In the genomic region with DNA sequence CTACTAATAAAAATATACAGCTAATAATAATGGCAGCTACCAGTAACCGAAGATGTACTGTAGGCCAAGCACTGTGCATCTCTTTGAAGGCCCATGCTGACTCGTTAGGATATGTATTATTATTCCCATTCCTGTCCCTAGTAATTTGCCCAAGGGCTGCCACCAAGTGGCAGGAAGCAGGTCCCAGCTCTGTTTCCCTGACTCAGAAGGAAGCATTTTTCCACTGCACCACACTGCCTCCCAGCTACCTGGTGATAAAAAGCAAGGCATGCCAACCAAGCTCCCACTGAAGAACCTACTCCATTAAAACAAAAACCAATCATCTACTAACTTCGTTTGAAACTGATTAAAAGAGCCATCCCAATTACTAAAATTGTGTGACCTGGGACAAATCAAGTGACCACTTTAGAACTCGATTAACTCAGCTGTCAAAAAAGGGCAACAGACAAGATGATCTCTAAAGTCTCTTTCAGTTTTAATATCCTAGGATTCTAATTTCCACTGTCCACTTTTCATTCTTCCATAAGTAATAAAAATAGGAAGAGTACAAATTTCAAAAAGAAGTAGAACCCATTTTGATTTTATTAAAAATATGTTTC, we compare ENCODE assay signal across 8 cellular contexts. TPM values are rescaled to one million over a fixed set of nuclear protein-coding genes. Genes with fewer than 3 reads are reported as not detected.
DNase-seq lines count a peak whose midpoint lies in the region; ATAC-seq and TF ChIP-seq lines count a peak whose summit lies in the region.

No MANE protein-coding gene starts in this region.

- H3K9ac ChIP-seq in liver (ENCODE audit: low read depth in 1 of 2, low read length in 2 of 2), result no peak overlapping the region

- no peaks in the 10 kb centered on the region for H3K4me1 Mint-ChIP-seq in activated T-cell treated with anti-CD3 and anti-CD28 coated beads, Interleukin-2, amount 50 U/mL, for 72 hours (ENCODE audit: low read depth)

- no peak for ATAC-seq in activated T-cell treated with anti-CD3 and anti-CD28 coated beads, Interleukin-2, amount 50 U/mL, for 72 hours (replicated peaks in 1 of 2)
- no peak for ATAC-seq in HG03460 (IDR thresholded peaks at IDR 0.05; ENCODE audit: unreplicated experiment)

- TF ChIP-seq CTCF in AG09319 (IDR thresholded peaks at IDR 0.05; ENCODE audit: low read depth, low read length), result peak; percentile 63
- TF ChIP-seq CTCF in liver (IDR thresholded peaks at IDR 0.05; ENCODE audit: low read depth, low read length, missing input control), result peak; percentile 75

- POLR2A ChIA-PET in HEK293T (lab: Yijun Ruan, JAX), result no interaction called here

- WGBS in liver, result 37% methylated on average over 4 of the region's 4 CpGs

- no peaks in the 10 kb centered on the region for H3K36me3 ChIP-seq in liver (ENCODE audit: control insufficient read depth in 4 of 4, insufficient read depth in 3 of 4, low read depth in 1 of 4, low read length in 3 of 4)

- DNase-seq in AG09319 (ENCODE audit: extremely low read depth, low read depth) (peak; percentile 27), HEK293T (ENCODE audit: extremely low spot score) (peak; percentile 46), NCI-H526 treated with DMSO at 0.1 percent for 48 hours (lab: John Stamatoyannopoulos, UW) (peak; percentile 74), caudate nucleus (lab: John Stamatoyannopoulos, UW) (peak in 48 of 61 donors; percentile 2 to 77 (median 24))
- DNase-seq in stimulated activated CD4-positive, alpha-beta T cell treated with anti-CD3 and anti-CD28 coated beads, Interleukin-12 subunit alpha, Interleukin-12 subunit beta, amount 100 ng/mL, for 4 hours, result no peak
- no peak for DNase-seq in activated T-cell treated with anti-CD3 and anti-CD28 coated beads, Interleukin-2, amount 50 U/mL, for 72 hours

- H3K27me3 ChIP-seq in liver (ENCODE audit: control insufficient read depth in 4 of 4, insufficient read depth in 4 of 4, low read length in 3 of 4), result no peaks in the 10 kb centered on the region

- no peaks in the 10 kb centered on the region for H3K4me1 ChIP-seq in liver (ENCODE audit: control insufficient read depth in 4 of 4, insufficient read depth in 4 of 4, low read length in 3 of 4)

- H3K27ac ChIP-seq in caudate nucleus (ENCODE audit: low read depth, low read length), result no peak overlapping the region
- H3K27ac ChIP-seq in liver (ENCODE audit: low read depth in 1 of 2, low read length in 2 of 2), result no peak overlapping the region

- CTCF ChIA-PET in HEK293T (lab: Yijun Ruan, JAX), result interaction anchor here (1.0 to 1.7 kb wide), 7 partner anchors 12 to 410 kb away, joined by 4 to 14 read pairs (median 6); a partner anchor contains a TSS

- no peaks in the 10 kb centered on the region for H3K36me3 Mint-ChIP-seq in activated T-cell treated with anti-CD3 and anti-CD28 coated beads, Interleukin-2, amount 50 U/mL, for 72 hours (ENCODE audit: insufficient read depth in 2 of 2)

- no peaks in the 10 kb centered on the region for H3K9me3 ChIP-seq in liver (ENCODE audit: control insufficient read depth in 4 of 4, low read length in 3 of 4)

- no peaks in the 10 kb centered on the region for H3K9me3 Mint-ChIP-seq in activated T-cell treated with anti-CD3 and anti-CD28 coated beads, Interleukin-2, amount 50 U/mL, for 72 hours

- no peak overlapping the region for H3K4me3 ChIP-seq in liver (ENCODE audit: low read depth in 1 of 3, low read length in 3 of 3)

- no peak overlapping the region for H3K4me3 Mint-ChIP-seq in activated T-cell treated with anti-CD3 and anti-CD28 coated beads, Interleukin-2, amount 50 U/mL, for 72 hours

- H3K27ac Mint-ChIP-seq in activated T-cell treated with anti-CD3 and anti-CD28 coated beads, Interleukin-2, amount 50 U/mL, for 72 hours, result no peak overlapping the region

- TF ChIP-seq RAD21 in liver (IDR thresholded peaks at IDR 0.05), result peak; percentile 90 to 98

- H3K27me3 Mint-ChIP-seq in activated T-cell treated with anti-CD3 and anti-CD28 coated beads, Interleukin-2, amount 50 U/mL, for 72 hours (ENCODE audit: low read depth), result no peaks in the 10 kb centered on the region

TF ChIP-seq in HEK293T, 16 proteins besides CTCF, POLR2A, EP300 and RAD21:
- TF ChIP-seq, protein P1, sequence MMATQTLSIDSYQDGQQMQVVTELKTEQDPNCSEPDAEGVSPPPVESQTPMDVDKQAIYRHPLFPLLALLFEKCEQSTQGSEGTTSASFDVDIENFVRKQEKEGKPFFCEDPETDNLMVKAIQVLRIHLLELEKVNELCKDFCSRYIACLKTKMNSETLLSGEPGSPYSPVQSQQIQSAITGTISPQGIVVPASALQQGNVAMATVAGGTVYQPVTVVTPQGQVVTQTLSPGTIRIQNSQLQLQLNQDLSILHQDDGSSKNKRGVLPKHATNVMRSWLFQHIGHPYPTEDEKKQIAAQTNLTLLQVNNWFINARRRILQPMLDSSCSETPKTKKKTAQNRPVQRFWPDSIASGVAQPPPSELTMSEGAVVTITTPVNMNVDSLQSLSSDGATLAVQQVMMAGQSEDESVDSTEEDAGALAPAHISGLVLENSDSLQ (IDR thresholded peaks at IDR 0.05), result no peak
- no peak for TF ChIP-seq HDGF (IDR thresholded peaks at IDR 0.05; ENCODE audit: borderline replicate concordance)
- TF ChIP-seq L3MBTL2 (conservative IDR thresholded peaks at IDR 0.05), result no peak
- no peak for TF ChIP-seq ARNT (IDR thresholded peaks at IDR 0.05)
- TF ChIP-seq FOXA1 (IDR thresholded peaks at IDR 0.05), result no peak
- no peak for TF ChIP-seq NFRKB (IDR thresholded peaks at IDR 0.05)
- TF ChIP-seq SUZ12 (IDR thresholded peaks at IDR 0.05), result no peak
- TF ChIP-seq ELF4 (IDR thresholded peaks at IDR 0.05), result no peak
- TF ChIP-seq TARDBP (IDR thresholded peaks at IDR 0.05), result no peak
- no peak for TF ChIP-seq SP1 (IDR thresholded peaks at IDR 0.05)
- TF ChIP-seq FOXM1 (IDR thresholded peaks at IDR 0.05; ENCODE audit: borderline replicate concordance), result no peak
- TF ChIP-seq BHLHE40 (IDR thresholded peaks at IDR 0.05; ENCODE audit: borderline replicate concordance), result no peak
- no peak for TF ChIP-seq FOXK2 (IDR thresholded peaks at IDR 0.05)
- no peak for TF ChIP-seq LEF1 (IDR thresholded peaks at IDR 0.05; ENCODE audit: borderline replicate concordance)

TF ChIP-seq in liver, 16 proteins besides CTCF, POLR2A, EP300 and RAD21:
- TF ChIP-seq HNF4G (IDR thresholded peaks at IDR 0.05) (no peak), EGR1 (IDR thresholded peaks at IDR 0.05; ENCODE audit: low read depth in 2 of 2) (peak in 1 of 2 donors; percentile 22), GABPA (IDR thresholded peaks at IDR 0.05 in 1 of 2, conservative IDR thresholded peaks at IDR 0.05 in 1 of 2) (no peak), RXRA (IDR thresholded peaks at IDR 0.05) (no peak), SP1 (IDR thresholded peaks at IDR 0.05) (peak; percentile 12), JUND (IDR thresholded peaks at IDR 0.05) (peak in 1 of 2 donors; percentile 57), YY1 (IDR thresholded peaks at IDR 0.05) (peak; percentile 20), NR2F2 (IDR thresholded peaks at IDR 0.05) (no peak), HNF4A (conservative IDR thresholded peaks at IDR 0.05) (peak in 1 of 2 donors; percentile 49)
- TF ChIP-seq, protein P2, sequence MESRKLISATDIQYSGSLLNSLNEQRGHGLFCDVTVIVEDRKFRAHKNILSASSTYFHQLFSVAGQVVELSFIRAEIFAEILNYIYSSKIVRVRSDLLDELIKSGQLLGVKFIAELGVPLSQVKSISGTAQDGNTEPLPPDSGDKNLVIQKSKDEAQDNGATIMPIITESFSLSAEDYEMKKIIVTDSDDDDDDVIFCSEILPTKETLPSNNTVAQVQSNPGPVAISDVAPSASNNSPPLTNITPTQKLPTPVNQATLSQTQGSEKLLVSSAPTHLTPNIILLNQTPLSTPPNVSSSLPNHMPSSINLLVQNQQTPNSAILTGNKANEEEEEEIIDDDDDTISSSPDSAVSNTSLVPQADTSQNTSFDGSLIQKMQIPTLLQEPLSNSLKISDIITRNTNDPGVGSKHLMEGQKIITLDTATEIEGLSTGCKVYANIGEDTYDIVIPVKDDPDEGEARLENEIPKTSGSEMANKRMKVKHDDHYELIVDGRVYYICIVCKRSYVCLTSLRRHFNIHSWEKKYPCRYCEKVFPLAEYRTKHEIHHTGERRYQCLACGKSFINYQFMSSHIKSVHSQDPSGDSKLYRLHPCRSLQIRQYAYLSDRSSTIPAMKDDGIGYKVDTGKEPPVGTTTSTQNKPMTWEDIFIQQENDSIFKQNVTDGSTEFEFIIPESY (IDR thresholded peaks at IDR 0.05), result no peak
- TF ChIP-seq, protein P3, sequence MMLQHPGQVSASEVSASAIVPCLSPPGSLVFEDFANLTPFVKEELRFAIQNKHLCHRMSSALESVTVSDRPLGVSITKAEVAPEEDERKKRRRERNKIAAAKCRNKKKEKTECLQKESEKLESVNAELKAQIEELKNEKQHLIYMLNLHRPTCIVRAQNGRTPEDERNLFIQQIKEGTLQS (IDR thresholded peaks at IDR 0.05), result no peak

RNA-seq across cellular contexts. Expression of a gene that starts 24.3 kb away (rescaled TPM):
- 10 to 100 TPM; 11.6 to 11.9 TPM for total RNA-seq in liver
- polyA plus RNA-seq in liver, result 1 to 10 TPM; 4.0 to 4.2 TPM
- 10 to 100 TPM; 40.2 to 41.5 TPM for total RNA-seq in activated T-cell treated with anti-CD3 and anti-CD28 coated beads, Interleukin-2, amount 50 U/mL, for 72 hours

Comparison
In these comparisons a context has a peak if more than half of its experiments do, and no peak if none do; other contexts are left out.
1. DNase-seq: peak in AG09319 (single experiment), HEK293T (single experiment), NCI-H526 treated with DMSO at 0.1 percent for 48 hours (single experiment) and caudate nucleus (48 of 61); none in stimulated activated CD4-positive, alpha-beta T cell treated with anti-CD3 and anti-CD28 coated beads, Interleukin-12 subunit alpha, Interleukin-12 subunit beta, amount 100 ng/mL, for 4 hours (single experiment) and activated T-cell treated with anti-CD3 and anti-CD28 coated beads, Interleukin-2, amount 50 U/mL, for 72 hours (0 of 2).